31 cellular contexts compared by ENCODE assay signal in genomic region chr10:106559442-106559841, GRCh38.
DNase-seq lines count a peak whose midpoint lies in the region; ATAC-seq, FAIRE-seq and TF ChIP-seq lines count a peak whose summit lies in the region.
"Had no signal": no experiment of that assay in that cellular context is flagged by ENCODE, and none has a peak within 500 bp of the region (broad histone marks: within the 10 kb centered on the region; RNA-seq: fewer than 3 reads in every experiment).

No MANE protein-coding gene starts in this region.

- H3K4me1 ChIP-seq in GM12878 (ENCODE audit: control insufficient read depth, insufficient read depth, low read length), result no peaks in the 10 kb centered on the region
- H3K4me1 ChIP-seq: A549, gastroesophageal sphincter, testis had no signal

- no peaks in the 10 kb centered on the region for H3K27me3 ChIP-seq in AG04450 (ENCODE audit: control insufficient read depth, insufficient read depth, low read length)
- H3K27me3 ChIP-seq in MG63, result no peaks in the 10 kb centered on the region
- no peaks in the 10 kb centered on the region for H3K27me3 ChIP-seq in GM12878 (replicated peaks in 1 of 2; ENCODE audit: control insufficient read depth in 2 of 2, insufficient read depth in 2 of 2, low read length in 1 of 2)
- H3K27me3 ChIP-seq: BE2C, gastroesophageal sphincter, ovary, SJCRH30, testis had no signal

- H4K20me1 ChIP-seq in GM12878 (ENCODE audit: control insufficient read depth, insufficient read depth), result no peaks in the 10 kb centered on the region

- ATAC-seq in GM12878, result no peak; the same call in 2 of the 3 replicates
- ATAC-seq: A549; CD8-positive, alpha-beta T cell; esophagus mucosa; gastroesophageal sphincter; stimulated activated naive CD8-positive, alpha-beta T cell treated with anti-CD3 and anti-CD28 coated beads, Interleukin-15, Interleukin-2, amounts not matched to agents 100 U/mL and 50 U/mL, for 24 hours had no signal

- no peak overlapping the region for H2AFZ ChIP-seq in GM12878 (ENCODE audit: control insufficient read depth, low read depth, low read length)

- no peak for TF ChIP-seq RAD21 in GM12878 (IDR thresholded peaks at IDR 0.05; ENCODE audit: insufficient read depth, low read depth, low read length)

- RAD21 ChIA-PET in GM12878 (lab: Charles Lee; ENCODE audit: unreplicated experiment), result no interaction called here

- H3K4me3 ChIP-seq in AG04450 (ENCODE audit: low read depth, low read length), result no peak overlapping the region
- H3K4me3 ChIP-seq in MG63, result no peak overlapping the region
- no peak overlapping the region for H3K4me3 ChIP-seq in GM12878
- no peak overlapping the region for H3K4me3 ChIP-seq in lower leg skin (ENCODE audit: low read depth, poor library complexity, severe bottlenecking)
- H3K4me3 ChIP-seq: A549, gastroesophageal sphincter, ovary, SJCRH30, testis had no signal

- CTCF ChIA-PET in AG04450 (lab: Charles Lee) (interaction anchor here (1.6 kb wide), 1 partner anchor 12 kb away, joined by 4 read pairs; no protein-coding TSS in a partner anchor), GM12878 (lab: Yijun Ruan, JAX) (interaction anchor here (0.5 to 1.5 kb wide), 2 partner anchors 12 to 17 kb away, joined by 3 to 4 read pairs; no protein-coding TSS in a partner anchor)

- H3K36me3 ChIP-seq in MG63, result no peaks in the 10 kb centered on the region
- H3K36me3 ChIP-seq in GM12878 (ENCODE audit: control insufficient read depth in 2 of 2, insufficient read depth in 2 of 2, low read length in 1 of 2), result no peaks in the 10 kb centered on the region
- H3K36me3 ChIP-seq: BE2C, gastroesophageal sphincter, ovary, SJCRH30, WERI-Rb-1 had no signal

- no TSS peak for BruUV-seq in GM12878 (replicated peaks; lab: Mats Ljungman, UMichigan)

- no peak overlapping the region for H3K9ac ChIP-seq in GM12878 (ENCODE audit: control insufficient read depth, insufficient read depth, low read length)

- 24% methylated on average over 3 of the region's 3 CpGs for WGBS in GM12878 (ENCODE audit: insufficient coverage, insufficient replicate concordance, low lambda C conversion rate, missing lambda C conversion rate)
- 69 to 91% methylated on average over 3 of the region's 3 CpGs for WGBS in lower leg skin, 2 donors

- in situ Hi-C loops in GM12878 (cut with MboI), result no loop called here

- SMC1A ChIA-PET in GM12878 (lab: Charles Lee; ENCODE audit: uncharacterized antibody, unreplicated experiment), result no interaction called here

- no peaks in the 10 kb centered on the region for H3K79me2 ChIP-seq in GM12878 (ENCODE audit: control insufficient read depth, insufficient read depth, low read length)

- FAIRE-seq in GM12878 (lab: Jason Lieb, UNC), result no peak
- FAIRE-seq: A549, RCC 7860 had no signal

- POLR2A ChIA-PET in AG04450 (lab: Yijun Ruan, JAX) (no interaction called here), GM12878 (lab: Charles Lee) (no interaction called here)

- no peak for TF ChIP-seq EP300 in GM12878 (IDR thresholded peaks at IDR 0.05; ENCODE audit: borderline replicate concordance in 1 of 2, control insufficient read depth in 1 of 2, low read depth in 2 of 2, low read length in 2 of 2)

- no peak overlapping the region for H3K4me2 ChIP-seq in GM12878 (ENCODE audit: control insufficient read depth, insufficient read depth)
- H3K4me2 ChIP-seq: A549 had no signal

- DNase-seq in AG04450 (ENCODE audit: low read depth, low spot score) (no peak), MG63 (peak; percentile 74), GM12878 (ENCODE audit: low read depth, low spot score) (no peak), iris pigment epithelial cell (ENCODE audit: low read depth) (peak; percentile 93), occipital lobe (lab: John Stamatoyannopoulos, UW) (no peak), lower leg skin (ENCODE audit: low spot score in 2 of 2) (no peak), caudate nucleus (lab: John Stamatoyannopoulos, UW) (no peak), NK-92 (lab: John Stamatoyannopoulos, UW; ENCODE audit: unreplicated experiment) (no peak)
- DNase-seq: activated CD4-positive, alpha-beta T cell treated with anti-CD3 and anti-CD28 coated beads for 48 hours; activated CD8-positive, alpha-beta memory T cell treated with anti-CD3 and anti-CD28 coated beads for 24 hours; activated T-cell treated with anti-CD3 and anti-CD28 coated beads for 4 hours; BE2C; CD8-positive, alpha-beta T cell; dermis blood vessel endothelial cell; KG1; NCI-H1436; NCI-H2081 treated with DMSO at 0.1 percent for 48 hours; NCI-H345; NCI-H69; ovary; SJCRH30; stimulated activated CD4-positive, alpha-beta T cell treated with anti-CD3 and anti-CD28 coated beads, Interleukin-1b, Interleukin-23, amount 100 ng/mL, for 48 hours; stimulated activated naive CD8-positive, alpha-beta T cell treated with anti-CD3 and anti-CD28 coated beads, Interleukin-15, Interleukin-2, amounts not matched to agents 100 U/mL and 50 U/mL, for 24 hours; SW 1271; T-helper 9 cell; testis; WERI-Rb-1 had no signal

- peaks cover 4% of the 10 kb centered on the region for H3K9me3 ChIP-seq in AG04450 (ENCODE audit: control insufficient read depth, insufficient read depth, low read length)
- H3K9me3 ChIP-seq in MG63, result no peaks in the 10 kb centered on the region
- H3K9me3 ChIP-seq in GM12878 (replicated peaks; ENCODE audit: control insufficient read depth, insufficient read depth, low read length), result no peaks in the 10 kb centered on the region
- H3K9me3 ChIP-seq: A549, BE2C, gastroesophageal sphincter, ovary, SJCRH30, testis had no signal

- no peak for TF ChIP-seq CTCF in AG04450 (IDR thresholded peaks at IDR 0.05; ENCODE audit: low read depth, low read length)
- TF ChIP-seq CTCF in GM12878 (IDR thresholded peaks at IDR 0.05 in 2 of 3, conservative IDR thresholded peaks at IDR 0.05 in 1 of 3; ENCODE audit: control insufficient read depth in 2 of 3, extremely low read depth in 1 of 3, insufficient read depth in 1 of 3, low read depth in 3 of 3, low read length in 3 of 3), result no peak
- no peak for TF ChIP-seq CTCF in lower leg skin (IDR thresholded peaks at IDR 0.05)

- intact Hi-C loops in GM12878 (cut with micrococcal nuclease; ENCODE audit: unreplicated experiment), result no loop called here
- intact Hi-C loops in lower leg skin (cut with DNase I; ENCODE audit: low total_unique reads), result no loop called here

- H3K27ac ChIP-seq in AG04450 (ENCODE audit: low read depth, low read length) (peak overlapping the region; percentile 66), GM12878 (ENCODE audit: control insufficient read depth, insufficient read depth) (no peak overlapping the region), caudate nucleus (ENCODE audit: low read depth, low read length) (no peak overlapping the region)
- H3K27ac ChIP-seq: A549, gastroesophageal sphincter, ovary, SJCRH30, testis, WERI-Rb-1 had no signal

- TF ChIP-seq POLR2A in GM12878 (IDR thresholded peaks at IDR 0.05; ENCODE audit: low read depth, low read length), result no peak
- no peak for TF ChIP-seq POLR2A in lower leg skin (IDR thresholded peaks at IDR 0.05)

TF ChIP-seq in GM12878, 131 proteins besides CTCF, POLR2A, EP300 and RAD21:
- TF ChIP-seq NFIC (IDR thresholded peaks at IDR 0.05; ENCODE audit: low read depth, low read length) (peak; percentile 22; the same call in 1 of the 2 replicates), JUNB (IDR thresholded peaks at IDR 0.05) (peak; percentile 40; the same call in 1 of the 2 replicates), RUNX3 (IDR thresholded peaks at IDR 0.05; ENCODE audit: low read length) (peak; percentile 67; the same call in 1 of the 2 replicates), RAD51 (IDR thresholded peaks at IDR 0.05) (no peak)

Comparison
In these comparisons a context has a peak if more than half of its experiments do, and no peak if none do; other contexts are left out.
1. DNase-seq: peak in MG63 (single experiment) and iris pigment epithelial cell (single experiment); none in AG04450 (single experiment), GM12878 (single experiment), occipital lobe (single experiment), lower leg skin (0 of 2), caudate nucleus (0 of 61) and NK-92 (single experiment).